Comparison of ENCODE assay signal across 9 cellular contexts in the genomic region with DNA sequence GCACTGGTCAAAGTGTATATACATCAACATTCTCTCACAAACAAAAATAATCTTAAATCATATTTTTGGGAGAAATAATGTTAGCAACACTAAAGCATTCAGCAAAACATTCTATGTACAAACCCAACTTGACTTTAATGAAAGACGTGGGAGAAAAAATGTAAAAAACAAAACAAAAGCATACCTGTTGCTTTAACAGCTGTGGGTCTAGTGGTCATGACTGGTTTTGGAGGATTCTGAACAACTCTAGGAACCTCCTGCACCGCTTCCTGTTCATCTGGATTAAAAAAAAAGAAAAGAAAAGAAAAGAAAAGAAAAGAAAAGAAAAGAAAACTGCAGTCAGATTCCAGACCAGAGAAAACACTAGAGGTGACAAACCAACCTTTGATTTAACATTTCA. TPM values are rescaled to one million over a fixed set of nuclear protein-coding genes. Genes with fewer than 3 reads are reported as not detected.
A peak's percentile ranks its signal among the peaks of the same experiment; 100 is the strongest.
DNase-seq lines count a peak whose midpoint lies in the region; ATAC-seq and TF ChIP-seq lines count a peak whose summit lies in the region.
"Had no signal": no experiment of that assay in that cellular context is flagged by ENCODE, and none has a peak within 500 bp of the region (broad histone marks: within the 10 kb centered on the region; RNA-seq: fewer than 3 reads in every experiment).

No MANE protein-coding gene starts in this region.

- no peak overlapping the region for H2AK5ac ChIP-seq in mesenchymal stem cell (ENCODE audit: low read length, severe bottlenecking)

- H2BK5ac ChIP-seq in mesenchymal stem cell (ENCODE audit: low read depth, low read length, poor library complexity, severe bottlenecking) = no peak overlapping the region

- peaks cover 3 to 19% (median 17%) of the 10 kb centered on the region in 3 donors for H3K4me1 Mint-ChIP-seq in IgD-negative memory B cell

- H3K36me3 Mint-ChIP-seq in IgD-negative memory B cell = peaks cover 5% of the 10 kb centered on the region

- no peak overlapping the region for H3K14ac ChIP-seq in mesenchymal stem cell (ENCODE audit: low read length in 2 of 2)

- ATAC-seq in HG02759 (IDR thresholded peaks at IDR 0.05; ENCODE audit: unreplicated experiment) = no peak

- no peak overlapping the region for H2BK15ac ChIP-seq in mesenchymal stem cell (ENCODE audit: low read depth, poor library complexity, severe bottlenecking)

- H3K27ac ChIP-seq in BLaER1 (no peak overlapping the region), mesenchymal stem cell (ENCODE audit: low read length, poor library complexity, severe bottlenecking) (no peak overlapping the region)

- H4K91ac ChIP-seq in mesenchymal stem cell (ENCODE audit: low read length) = no peak overlapping the region

- peaks cover 52% of the 10 kb centered on the region for H3K36me3 ChIP-seq in BLaER1
- peaks cover 29 to 49% of the 10 kb centered on the region in 2 experiments for H3K36me3 ChIP-seq in mesenchymal stem cell (ENCODE audit: control insufficient read depth in 1 of 2, insufficient read depth in 2 of 2, low read depth in 1 of 2, low read length in 2 of 2)

- H3K27ac Mint-ChIP-seq in IgD-negative memory B cell = peak overlapping the region; percentile 87 to 94 (median 91)

- H4K20me1 ChIP-seq in BLaER1 = peaks cover 69% of the 10 kb centered on the region

- peak overlapping the region; percentile 65 to 99 (median 96) for H3K4me3 Mint-ChIP-seq in IgD-negative memory B cell

- 88% methylated on average over 2 of the region's 2 CpGs for whole genome bisulfite sequencing in mesenchymal stem cell

- H3K4me3 ChIP-seq in BLaER1 = peak overlapping the region; percentile 98
- peak overlapping the region; percentile 84 for H3K4me3 ChIP-seq in astrocyte of the cerebellum (ENCODE audit: low read depth, low read length)
- H3K4me3 ChIP-seq in mesenchymal stem cell (ENCODE audit: insufficient read depth in 1 of 2, low read depth in 1 of 2, low read length in 2 of 2) = peak overlapping the region in 1 of 2 experiments; percentile 91

- TF ChIP-seq CTCF in astrocyte of the cerebellum (IDR thresholded peaks at IDR 0.05; ENCODE audit: low read depth, low read length, missing control alignments) = no peak

- in situ Hi-C loops in astrocyte of the cerebellum (cut with HindIII; ENCODE audit: low sequenced_read_pairs) = no loop called here

- H3K27me3 Mint-ChIP-seq in IgD-negative memory B cell = no peaks in the 10 kb centered on the region

- H3K4me1 ChIP-seq in BLaER1 (peaks cover 27% of the 10 kb centered on the region), mesenchymal stem cell (ENCODE audit: control insufficient read depth, insufficient read depth, low read depth, low read length) (peaks cover 2% of the 10 kb centered on the region)

- H3K9me3 ChIP-seq in BLaER1 (no peaks in the 10 kb centered on the region), mesenchymal stem cell (ENCODE audit: control insufficient read depth, low read length) (no peaks in the 10 kb centered on the region)

- H2AFZ ChIP-seq in mesenchymal stem cell (ENCODE audit: low read depth, low read length) = no peak overlapping the region

- H3K9ac ChIP-seq in BLaER1 (peak overlapping the region; percentile 100), mesenchymal stem cell (ENCODE audit: low read length) (peak overlapping the region; percentile 98)

- no peaks in the 10 kb centered on the region for H3K27me3 ChIP-seq in BLaER1
- H3K27me3 ChIP-seq in mesenchymal stem cell (ENCODE audit: control insufficient read depth in 1 of 2, insufficient read depth in 1 of 2, low read length in 2 of 2) = no peaks in the 10 kb centered on the region

- H2BK120ac ChIP-seq in mesenchymal stem cell (ENCODE audit: low read depth, low read length) = no peak overlapping the region

- no peak overlapping the region for H3K23ac ChIP-seq in mesenchymal stem cell (ENCODE audit: low read length in 2 of 2)

- no peak overlapping the region for H3K4ac ChIP-seq in mesenchymal stem cell (ENCODE audit: low read depth in 1 of 2, low read length in 2 of 2)

- no peaks in the 10 kb centered on the region for H3K9me3 Mint-ChIP-seq in IgD-negative memory B cell

- H2BK12ac ChIP-seq in mesenchymal stem cell (ENCODE audit: low read length in 2 of 2) = no peak overlapping the region

- DNase-seq in astrocyte of the cerebellum (ENCODE audit: low read depth) = no peak
- no peak for DNase-seq in mesenchymal stem cell
- no peak for DNase-seq in SKM-1 treated with dmso at 0.1 percent for 144 hours (lab: John Stamatoyannopoulos, UW; ENCODE audit: unreplicated experiment)
- DNase-seq in NCI-H187 (lab: John Stamatoyannopoulos, UW) = no peak
- DNase-seq in NCI-H1694 treated with DMSO at 0.1 percent for 48 hours (lab: John Stamatoyannopoulos, UW) = no peak
- DNase-seq: NCI-H524 treated with DMSO at 0.1 percent for 48 hours had no signal

- H4K8ac ChIP-seq in mesenchymal stem cell (ENCODE audit: low read length) = no peak overlapping the region

- H3K18ac ChIP-seq in mesenchymal stem cell (ENCODE audit: low read depth in 1 of 2, low read length in 2 of 2) = no peak overlapping the region

- peaks cover 5% of the 10 kb centered on the region for H3K79me1 ChIP-seq in mesenchymal stem cell (replicated peaks; ENCODE audit: low read length, poor library complexity, severe bottlenecking)

- H3K4me2 ChIP-seq in BLaER1 = peak overlapping the region; percentile 77
- H3K4me2 ChIP-seq in mesenchymal stem cell (ENCODE audit: low read length, poor library complexity, severe bottlenecking) = peak overlapping the region; percentile 44

RNA-seq across cellular contexts. Expression of a gene that starts 2.1 kb away (rescaled TPM):
- 65.3 TPM for polyA plus RNA-seq in IgD-negative memory B cell
- polyA plus RNA-seq in mesenchymal stem cell (2013, experiment 1 of 2) = 59.5 TPM
- 54.7 TPM for polyA plus RNA-seq in mesenchymal stem cell (2013, experiment 2 of 2)

RNA-seq across cellular contexts. Expression of a gene that starts 49.9 kb away (rescaled TPM):
- polyA plus RNA-seq in IgD-negative memory B cell = 1.4 TPM
- 0.76 TPM for polyA plus RNA-seq in mesenchymal stem cell (2013, experiment 1 of 2)
- 0.88 TPM for polyA plus RNA-seq in mesenchymal stem cell (2013, experiment 2 of 2)
